ENCODE assay signal across 19 cellular contexts in genomic region chr11:67621928-67622327, GRCh38. TPM values are rescaled to one million over a fixed set of nuclear protein-coding genes. Genes with fewer than 3 reads are reported as not detected.
"Had no signal": no experiment of that assay in that cellular context is flagged by ENCODE, and none has a peak within 500 bp of the region (broad histone marks: within the 10 kb centered on the region; RNA-seq: fewer than 3 reads in every experiment).

No MANE protein-coding gene starts in this region.

RNA-seq across cellular contexts. Expression of gene TBX10, which starts 17.6 kb away (rescaled TPM):
- total RNA-seq: chondrocyte; dermis microvascular lymphatic vessel endothelial cell; esophagus mucosa; fibroblast of lung; frontal cortex; glomerular endothelial cell; kidney; left cardiac atrium; lower lobe of right lung; mononuclear cell; naive thymus-derived CD4-positive, alpha-beta T cell; omental fat pad; psoas muscle; spleen; temporal lobe; upper lobe of right lung; vagina had no signal
- polyA plus RNA-seq: fibroblast of lung; naive thymus-derived CD4-positive, alpha-beta T cell had no signal

RNA-seq across cellular contexts. Expression of gene ACY3, which starts 28.6 kb away (rescaled TPM):
- total RNA-seq: chondrocyte, dermis microvascular lymphatic vessel endothelial cell, fibroblast of lung, frontal cortex, glomerular endothelial cell, heart left ventricle, left cardiac atrium, left ventricle myocardium inferior, lower lobe of right lung, omental fat pad, psoas muscle, temporal lobe, vagina had no signal
- polyA plus RNA-seq: fibroblast of lung, heart left ventricle had no signal
